ENCODE assay signal across 14 cellular contexts in genomic region chr15:50774450-50774849, GRCh38. TPM values are rescaled to one million over a fixed set of nuclear protein-coding genes. Genes with fewer than 3 reads are reported as not detected.
DNase-seq lines count a peak whose midpoint lies in the region; ATAC-seq and TF ChIP-seq lines count a peak whose summit lies in the region.
"Had no signal": no experiment of that assay in that cellular context is flagged by ENCODE, and none has a peak within 500 bp of the region (broad histone marks: within the 10 kb centered on the region; RNA-seq: fewer than 3 reads in every experiment).

No MANE protein-coding gene starts in this region.

- 57 to 63% methylated on average over 2 of the region's 2 CpGs for WGBS in body of pancreas, 2 donors

- H3K36me3 ChIP-seq in body of pancreas (replicated peaks in 1 of 2; ENCODE audit: insufficient read depth in 1 of 2, low read depth in 2 of 2): no peaks in the 10 kb centered on the region
- H3K36me3 ChIP-seq: tibial nerve, WERI-Rb-1 had no signal

- no peak for TF ChIP-seq CTCF in LNCaP clone FGC (IDR thresholded peaks at IDR 0.05; ENCODE audit: control insufficient read depth, extremely low read depth, insufficient read depth)
- no peak for TF ChIP-seq CTCF in body of pancreas (IDR thresholded peaks at IDR 0.05)

- peaks cover 17% of the 10 kb centered on the region for H3K4me1 ChIP-seq in body of pancreas
- H3K4me1 ChIP-seq: tibial nerve had no signal

- peak; percentile 60 for ATAC-seq in body of pancreas
- peak; percentile 66 to 67 for ATAC-seq in natural killer cell treated with Interleukin-12 subunit alpha and Interleukin-12 subunit beta and Interleukin-15 and Interleukin-18, amount 100 ng/mL, for 72 hours
- ATAC-seq in HG03135 (IDR thresholded peaks at IDR 0.05; ENCODE audit: unreplicated experiment): no peak

- intact Hi-C loops in body of pancreas (cut with DNase I): no loop called here

- DNase-seq in SIG-M5 treated with dmso at 0.1 percent for 504 hours (lab: John Stamatoyannopoulos, UW; ENCODE audit: unreplicated experiment) (peak; percentile 18), SIG-M5 (lab: John Stamatoyannopoulos, UW) (no peak), LNCaP clone FGC (ENCODE audit: low read depth) (peak; percentile 52), body of pancreas (no peak), germinal center (ENCODE audit: low spot score) (no peak), NCI-H524 treated with DMSO at 0.1 percent for 48 hours (lab: John Stamatoyannopoulos, UW) (no peak)
- DNase-seq in natural killer cell treated with Interleukin-12 subunit alpha and Interleukin-12 subunit beta and Interleukin-15 and Interleukin-18, amount 100 ng/mL, for 72 hours (ENCODE audit: low spot score): no peak
- DNase-seq: naive B cell, WERI-Rb-1 had no signal

- no peaks in the 10 kb centered on the region for H3K9me3 ChIP-seq in body of pancreas
- H3K9me3 ChIP-seq: tibial nerve had no signal

- H3K27ac ChIP-seq in body of pancreas: no peak overlapping the region
- H3K27ac ChIP-seq: KMS-11, tibial nerve, WERI-Rb-1 had no signal

- H3K9me3 Mint-ChIP-seq in natural killer cell treated with Interleukin-12 subunit alpha and Interleukin-12 subunit beta and Interleukin-15 and Interleukin-18, amount 100 ng/mL, for 72 hours: no peaks in the 10 kb centered on the region
- H3K9me3 Mint-ChIP-seq: activated naive CD4-positive, alpha-beta T cell treated with anti-CD3 and anti-CD28 coated beads, Interleukin-2, amount 50 U/mL, for 24 hours; naive B cell had no signal

- H3K36me3 Mint-ChIP-seq in natural killer cell treated with Interleukin-12 subunit alpha and Interleukin-12 subunit beta and Interleukin-15 and Interleukin-18, amount 100 ng/mL, for 72 hours: no peaks in the 10 kb centered on the region
- H3K36me3 Mint-ChIP-seq: activated naive CD4-positive, alpha-beta T cell treated with anti-CD3 and anti-CD28 coated beads, Interleukin-2, amount 50 U/mL, for 24 hours; naive B cell had no signal

- H3K4me1 Mint-ChIP-seq in natural killer cell treated with Interleukin-12 subunit alpha and Interleukin-12 subunit beta and Interleukin-15 and Interleukin-18, amount 100 ng/mL, for 72 hours (ENCODE audit: low read depth in 2 of 2): peaks cover 7 to 9% of the 10 kb centered on the region in 2 donors
- H3K4me1 Mint-ChIP-seq: naive B cell had no signal

- H3K4me3 ChIP-seq in LNCaP clone FGC (ENCODE audit: low read depth, low read length): no peak overlapping the region
- H3K4me3 ChIP-seq in body of pancreas: no peak overlapping the region
- H3K4me3 ChIP-seq: smooth muscle cell, tibial nerve had no signal

- no peaks in the 10 kb centered on the region for H3K27me3 Mint-ChIP-seq in natural killer cell treated with Interleukin-12 subunit alpha and Interleukin-12 subunit beta and Interleukin-15 and Interleukin-18, amount 100 ng/mL, for 72 hours
- H3K27me3 Mint-ChIP-seq: activated naive CD4-positive, alpha-beta T cell treated with anti-CD3 and anti-CD28 coated beads, Interleukin-2, amount 50 U/mL, for 24 hours; naive B cell had no signal

- TF ChIP-seq POLR2A in body of pancreas (IDR thresholded peaks at IDR 0.05): no peak

- no peaks in the 10 kb centered on the region for H3K27me3 ChIP-seq in body of pancreas
- H3K27me3 ChIP-seq: tibial nerve had no signal

- peak overlapping the region in 1 of 2 donors; percentile 67 for H3K27ac Mint-ChIP-seq in natural killer cell treated with Interleukin-12 subunit alpha and Interleukin-12 subunit beta and Interleukin-15 and Interleukin-18, amount 100 ng/mL, for 72 hours
- H3K27ac Mint-ChIP-seq: activated naive CD4-positive, alpha-beta T cell treated with anti-CD3 and anti-CD28 coated beads, Interleukin-2, amount 50 U/mL, for 24 hours had no signal

- no peak overlapping the region for H3K4me3 Mint-ChIP-seq in natural killer cell treated with Interleukin-12 subunit alpha and Interleukin-12 subunit beta and Interleukin-15 and Interleukin-18, amount 100 ng/mL, for 72 hours
- H3K4me3 Mint-ChIP-seq: activated naive CD4-positive, alpha-beta T cell treated with anti-CD3 and anti-CD28 coated beads, Interleukin-2, amount 50 U/mL, for 24 hours; naive B cell had no signal

RNA-seq across cellular contexts. Expression of gene SPPL2A, which starts 8.9 kb away (rescaled TPM):
- 100 to 1,000 TPM in 1 of 2 donors, 10 to 100 TPM in 1; 83.8 to 105 TPM for total RNA-seq in body of pancreas
- 100 to 1,000 TPM; 121 to 201 TPM for total RNA-seq in natural killer cell treated with Interleukin-12 subunit alpha and Interleukin-12 subunit beta and Interleukin-15 and Interleukin-18, amount 100 ng/mL, for 72 hours

Comparison
In these comparisons a context has a peak if more than half of its experiments do, and no peak if none do; other contexts are left out.
1. DNase-seq: peak in SIG-M5 treated with dmso at 0.1 percent for 504 hours (single experiment) and LNCaP clone FGC (single experiment); none in SIG-M5 (single experiment), body of pancreas (0 of 4), natural killer cell treated with Interleukin-12 subunit alpha and Interleukin-12 subunit beta and Interleukin-15 and Interleukin-18, amount 100 ng/mL, for 72 hours (single experiment), germinal center (single experiment) and NCI-H524 treated with DMSO at 0.1 percent for 48 hours (single experiment).